ENCODE assay signal across 17 cellular contexts in the genomic region with DNA sequence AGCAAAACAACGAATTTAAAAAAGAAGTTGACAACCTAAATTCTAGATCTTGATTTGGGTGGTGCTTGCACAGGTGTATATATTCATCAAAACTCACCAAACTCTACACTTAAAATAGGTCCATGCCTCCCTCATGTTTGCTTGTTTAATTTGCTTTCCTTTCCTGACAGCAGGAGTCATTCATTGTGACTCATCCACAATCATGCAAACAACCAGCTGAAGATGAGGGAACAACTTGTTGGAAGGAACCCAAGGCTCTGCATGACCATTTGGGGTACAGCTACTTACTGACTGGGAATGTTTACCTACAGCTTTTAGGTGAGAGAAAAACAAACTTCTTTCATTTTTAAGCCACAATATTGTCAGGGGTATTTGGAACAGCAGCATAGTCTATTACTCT.
DNase-seq lines count a peak whose midpoint lies in the region; ATAC-seq, FAIRE-seq and TF ChIP-seq lines count a peak whose summit lies in the region.
"Had no signal": no experiment of that assay in that cellular context is flagged by ENCODE, and none has a peak within 500 bp of the region (broad histone marks: within the 10 kb centered on the region; RNA-seq: fewer than 3 reads in every experiment).

No MANE protein-coding gene starts in this region.

- POLR2A ChIA-PET in IMR-90 (lab: Charles Lee; ENCODE audit: unreplicated experiment) (no interaction called here), OCI-LY7 (lab: Charles Lee) (no interaction called here)

- H3K4me3 ChIP-seq in IMR-90 (ENCODE audit: insufficient read depth, low read depth, low read length) (no peak overlapping the region), astrocyte of the spinal cord (ENCODE audit: low read depth, low read length) (no peak overlapping the region), OCI-LY7 (ENCODE audit: low read depth, low read length, poor library complexity, severe bottlenecking) (no peak overlapping the region)
- H3K4me3 ChIP-seq: gastroesophageal sphincter had no signal

- H4K8ac ChIP-seq in IMR-90 (ENCODE audit: low read depth in 2 of 2, low read length in 2 of 2), result no peak overlapping the region

- H2BK120ac ChIP-seq in IMR-90 (ENCODE audit: low read depth, low read length), result no peak overlapping the region

- DNase-seq in Ammon's horn (ENCODE audit: low spot score) (peak; percentile 43), IMR-90 (peak; percentile 59), astrocyte of the spinal cord (ENCODE audit: low read depth, low spot score) (peak; percentile 67), OCI-LY7 (ENCODE audit: low spot score) (no peak), iPS-NIHi7 (ENCODE audit: extremely low spot score) (no peak), GM12891 (ENCODE audit: insufficient read length, low spot score) (no peak)
- DNase-seq: activated naive CD4-positive, alpha-beta T cell treated with anti-CD3 and anti-CD28 coated beads, Interleukin-2, amount 10 ng/mL, durations not matched to agents 7 days and 5 days; natural killer cell; NCI-H446 treated with DMSO at 0.1 percent for 48 hours; SHP77 treated with DMSO at 0.1 percent for 48 hours; substantia nigra had no signal

- intact Hi-C loops in IMR-90 (cut with micrococcal nuclease), result no loop called here
- intact Hi-C loops in OCI-LY7 (cut with micrococcal nuclease; ENCODE audit: unreplicated experiment), result no loop called here

- H3K9me1 ChIP-seq in IMR-90 (ENCODE audit: insufficient read depth, low read length), result no peaks in the 10 kb centered on the region

- H2AFZ ChIP-seq in IMR-90 (replicated peaks; ENCODE audit: low read length, poor library complexity), result no peak overlapping the region
- no peak overlapping the region for H2AFZ ChIP-seq in OCI-LY7 (ENCODE audit: low read length)

- no peak overlapping the region for H4K5ac ChIP-seq in IMR-90 (ENCODE audit: low read depth, low read length)

- TF ChIP-seq RAD21 in IMR-90 (IDR thresholded peaks at IDR 0.05; ENCODE audit: low read length), result no peak

- H3K4me1 ChIP-seq in IMR-90 (ENCODE audit: control insufficient read depth, insufficient read depth, low read length), result no peaks in the 10 kb centered on the region
- no peaks in the 10 kb centered on the region for H3K4me1 ChIP-seq in OCI-LY7 (ENCODE audit: insufficient read depth, low read length, poor library complexity, severe bottlenecking)
- H3K4me1 ChIP-seq: gastroesophageal sphincter had no signal

- H3K27ac ChIP-seq in IMR-90 (ENCODE audit: insufficient read depth, low read length) (no peak overlapping the region), OCI-LY7 (ENCODE audit: low read depth, low read length, poor library complexity, severe bottlenecking) (no peak overlapping the region)
- H3K27ac ChIP-seq: gastroesophageal sphincter, HL-60 had no signal

- no peaks in the 10 kb centered on the region for H3K9me2 ChIP-seq in OCI-LY7 (ENCODE audit: insufficient read depth, low read length)

- H3K9me3 ChIP-seq in IMR-90 (ENCODE audit: control insufficient read depth, insufficient read depth, low read length) (no peaks in the 10 kb centered on the region), OCI-LY7 (ENCODE audit: low read length) (no peaks in the 10 kb centered on the region)
- H3K9me3 ChIP-seq: gastroesophageal sphincter had no signal

- TF ChIP-seq CTCF in IMR-90 (conservative IDR thresholded peaks at IDR 0.05; ENCODE audit: low read depth, low read length) (no peak), astrocyte of the spinal cord (IDR thresholded peaks at IDR 0.05; ENCODE audit: low read depth, low read length) (no peak), OCI-LY7 (conservative IDR thresholded peaks at IDR 0.05; ENCODE audit: low read length) (no peak)

- peak; percentile 60 for ATAC-seq in IMR-90 (ENCODE audit: low read depth)
- no peak for ATAC-seq in HG02642 (IDR thresholded peaks at IDR 0.05; ENCODE audit: poor library complexity, unreplicated experiment)
- ATAC-seq: gastroesophageal sphincter, natural killer cell had no signal

- no peaks in the 10 kb centered on the region for H4K20me1 ChIP-seq in IMR-90 (ENCODE audit: insufficient read depth, low read length)
- H4K20me1 ChIP-seq in OCI-LY7 (ENCODE audit: insufficient read depth, low read length), result no peaks in the 10 kb centered on the region

- CTCF ChIA-PET in IMR-90 (lab: Yijun Ruan, JAX), result no interaction called here
- CTCF ChIA-PET in OCI-LY7 (lab: Charles Lee; ENCODE audit: unreplicated experiment), result no interaction called here

- H3K56ac ChIP-seq in IMR-90 (ENCODE audit: extremely low read depth, insufficient read depth, low read length), result no peak overlapping the region

- dilution Hi-C loops in IMR-90 (cut with HindIII; ENCODE audit: low sequenced_read_pairs, unreplicated experiment), result no loop called here

- H2BK20ac ChIP-seq in IMR-90 (ENCODE audit: low read depth, low read length), result no peak overlapping the region

- in situ Hi-C loops in IMR-90 (cut with MboI; ENCODE audit: low sequenced_read_pairs), result no loop called here
- in situ Hi-C loops in astrocyte of the spinal cord (cut with HindIII; ENCODE audit: low sequenced_read_pairs), result no loop called here

- no peak overlapping the region for H2BK15ac ChIP-seq in IMR-90 (ENCODE audit: low read depth, low read length)

- H3K18ac ChIP-seq in IMR-90 (ENCODE audit: low read depth, low read length), result no peak overlapping the region

- no peak overlapping the region for H3K4ac ChIP-seq in IMR-90 (ENCODE audit: low read depth, low read length)

- no CpG with 5 or more reads among the region's 1 CpG for whole genome bisulfite sequencing in IMR-90 (ENCODE audit: extremely low coverage in 2 of 2, insufficient read length in 1 of 2), 2 experiments

- no peak overlapping the region for H2BK5ac ChIP-seq in IMR-90 (ENCODE audit: low read depth, low read length, poor library complexity, severe bottlenecking)

- no peak overlapping the region for H3K4me2 ChIP-seq in IMR-90 (ENCODE audit: low read depth, low read length)
- H3K4me2 ChIP-seq in OCI-LY7 (ENCODE audit: low read length), result no peak overlapping the region

- H2AK5ac ChIP-seq in IMR-90 (ENCODE audit: low read depth, low read length), result no peak overlapping the region

- TF ChIP-seq POLR2A in IMR-90 (IDR thresholded peaks at IDR 0.05; ENCODE audit: low read depth, low read length) (no peak), GM12891 (IDR thresholded peaks at IDR 0.05; ENCODE audit: low read depth, low read length) (no peak)

- H4K91ac ChIP-seq in IMR-90 (ENCODE audit: insufficient read depth, low read depth, low read length), result no peak overlapping the region

- H3K36me3 ChIP-seq in IMR-90 (ENCODE audit: control insufficient read depth, insufficient read depth, low read length), result no peaks in the 10 kb centered on the region
- H3K36me3 ChIP-seq in OCI-LY7 (ENCODE audit: insufficient read depth, low read length), result no peaks in the 10 kb centered on the region
- H3K36me3 ChIP-seq: gastroesophageal sphincter had no signal

- peaks cover 12% of the 10 kb centered on the region for H3K27me3 ChIP-seq in IMR-90 (ENCODE audit: control insufficient read depth, insufficient read depth, low read length)
- H3K27me3 ChIP-seq: gastroesophageal sphincter had no signal

- no peak overlapping the region for H3K14ac ChIP-seq in IMR-90 (replicated peaks; ENCODE audit: low read depth, low read length)

- no peaks in the 10 kb centered on the region for H3K79me2 ChIP-seq in OCI-LY7 (ENCODE audit: insufficient read depth, low read depth, low read length)

- H3K23ac ChIP-seq in IMR-90 (ENCODE audit: low read depth, low read length), result no peak overlapping the region

- no peaks in the 10 kb centered on the region for H3K79me1 ChIP-seq in IMR-90 (ENCODE audit: low read depth in 1 of 2, low read length in 2 of 2)

- no peak overlapping the region for H2AK9ac ChIP-seq in IMR-90 (replicated peaks; ENCODE audit: low read depth, low read length, poor library complexity)

- no TSS peak for BruUV-seq in IMR-90 (replicated peaks; lab: Mats Ljungman, UMichigan)
- no TSS peak for BruUV-seq in OCI-LY7 (replicated peaks; lab: Mats Ljungman, UMichigan)

- FAIRE-seq in islet of Langerhans (lab: Jason Lieb, UNC) (peak; percentile 98), GM12891 (lab: Jason Lieb, UNC) (no peak)
- FAIRE-seq: colon, TTC549 had no signal

- no peak overlapping the region for H3K9ac ChIP-seq in IMR-90 (ENCODE audit: low read depth, low read length)

TF ChIP-seq in IMR-90, 13 proteins besides CTCF, POLR2A, EP300 and RAD21:
- TF ChIP-seq RCOR1 (IDR thresholded peaks at IDR 0.05; ENCODE audit: insufficient replicate concordance, low read length) (no peak), BHLHE40 (IDR thresholded peaks at IDR 0.05; ENCODE audit: low read depth, low read length) (no peak), MAFK (IDR thresholded peaks at IDR 0.05; ENCODE audit: low read depth, low read length) (no peak), CHD1 (IDR thresholded peaks at IDR 0.05; ENCODE audit: low read depth, low read length) (no peak)
TF ChIP-seq in IMR-90: peak in this region for 0.

TF ChIP-seq in GM12891, 5 proteins besides CTCF, POLR2A, EP300 and RAD21:
- no peak for TF ChIP-seq TAF1 (IDR thresholded peaks at IDR 0.05; ENCODE audit: low read depth, low read length)
- TF ChIP-seq POLR2AphosphoS5 (IDR thresholded peaks at IDR 0.05; ENCODE audit: low read depth, low read length), result no peak
- TF ChIP-seq SPI1 (IDR thresholded peaks at IDR 0.05; ENCODE audit: low read depth, low read length), result no peak

Comparison
In these comparisons a context has a peak if more than half of its experiments do, and no peak if none do; other contexts are left out.
1. DNase-seq: peak in Ammon's horn (single experiment), IMR-90 (single experiment) and astrocyte of the spinal cord (single experiment); none in OCI-LY7 (single experiment), iPS-NIHi7 (single experiment) and GM12891 (single experiment).